In genomic region chr13:49348748-49349147, GRCh38 we compare ENCODE assay signal across 26 cellular contexts.
DNase-seq lines count a peak whose midpoint lies in the region; ATAC-seq, FAIRE-seq and TF ChIP-seq lines count a peak whose summit lies in the region.
"Had no signal": no experiment of that assay in that cellular context is flagged by ENCODE, and none has a peak within 500 bp of the region (broad histone marks: within the 10 kb centered on the region; RNA-seq: fewer than 3 reads in every experiment).

No MANE protein-coding gene starts in this region.

- peaks cover 10 to 12% of the 10 kb centered on the region in 2 experiments for H3K4me1 Mint-ChIP-seq in H9
- peaks cover 4% of the 10 kb centered on the region for H3K4me1 Mint-ChIP-seq in astrocyte (ENCODE audit: low read depth, unreplicated experiment)
- H3K4me1 Mint-ChIP-seq: activated CD4-positive, alpha-beta T cell treated with anti-CD3 and anti-CD28 coated beads, Interleukin-2, amount 10 ng/mL, durations not matched to agents 7 days and 5 days had no signal

- H4K91ac ChIP-seq in H9 (ENCODE audit: insufficient read length, low read depth, low read length) (no peak overlapping the region), neuronal stem cell (ENCODE audit: low read depth, low read length, poor library complexity) (no peak overlapping the region)

- H3K4me3 Mint-ChIP-seq in H9 (no peak overlapping the region), astrocyte (ENCODE audit: unreplicated experiment) (no peak overlapping the region)
- H3K4me3 Mint-ChIP-seq: activated CD4-positive, alpha-beta T cell treated with anti-CD3 and anti-CD28 coated beads, Interleukin-2, amount 10 ng/mL, durations not matched to agents 7 days and 5 days; activated naive CD8-positive, alpha-beta T cell treated with anti-CD3 and anti-CD28 coated beads for 36 hours; CD8-positive, alpha-beta memory T cell; neural crest cell had no signal

- H3K4me3 ChIP-seq in astrocyte (ENCODE audit: insufficient read depth, low read depth, low read length) (no peak overlapping the region), neuronal stem cell (ENCODE audit: low read length in 2 of 2) (no peak overlapping the region)
- H3K4me3 ChIP-seq: cardiac muscle cell, colonic mucosa, smooth muscle cell had no signal

- no peak overlapping the region for H2BK12ac ChIP-seq in H9 (ENCODE audit: insufficient read length, low read depth, low read length)
- H2BK12ac ChIP-seq in neuronal stem cell (ENCODE audit: low read length) = no peak overlapping the region

- H2BK5ac ChIP-seq in H9 (ENCODE audit: insufficient read length, low read length) = no peak overlapping the region
- H2BK5ac ChIP-seq in neuronal stem cell (ENCODE audit: low read length) = no peak overlapping the region

- no peak overlapping the region for H3K23ac ChIP-seq in H9 (ENCODE audit: insufficient read length, low read depth, low read length)
- no peak overlapping the region for H3K23ac ChIP-seq in neuronal stem cell (ENCODE audit: low read depth, low read length, poor library complexity)

- H3K36me3 ChIP-seq in astrocyte (ENCODE audit: insufficient read depth, low read length) (no peaks in the 10 kb centered on the region), neuronal stem cell (replicated peaks in 1 of 2; ENCODE audit: control insufficient read depth in 2 of 2, insufficient read depth in 2 of 2, low read length in 2 of 2) (no peaks in the 10 kb centered on the region)
- H3K36me3 ChIP-seq: BE2C, cardiac muscle cell, colonic mucosa had no signal

- no peaks in the 10 kb centered on the region for H3K79me2 ChIP-seq in H9 (ENCODE audit: insufficient read depth, low read length)
- H3K79me2 ChIP-seq in astrocyte (ENCODE audit: insufficient read depth, low read length) = no peaks in the 10 kb centered on the region

- H2AK5ac ChIP-seq in H9 (ENCODE audit: insufficient read length, low read length) (no peak overlapping the region), neuronal stem cell (ENCODE audit: low read depth, low read length) (no peak overlapping the region)

- H2BK15ac ChIP-seq in H9 (ENCODE audit: low read depth, low read length) (no peak overlapping the region), neuronal stem cell (ENCODE audit: low read length) (no peak overlapping the region)

- WGBS in H9 (ENCODE audit: extremely low coverage, insufficient read length, low lambda C conversion rate) = no CpG with 5 or more reads among the region's 7 CpGs
- WGBS in neuronal stem cell (ENCODE audit: extremely low coverage in 2 of 2, insufficient read length in 2 of 2, insufficient replicate concordance in 1 of 2), 2 donors = no CpG with 5 or more reads among the region's 7 CpGs

- no peak overlapping the region for H2AFZ ChIP-seq in H9 (ENCODE audit: low read length)
- H2AFZ ChIP-seq in astrocyte (ENCODE audit: low read depth, low read length) = no peak overlapping the region
- no peak overlapping the region for H2AFZ ChIP-seq in neuronal stem cell (ENCODE audit: low read length)

- TF ChIP-seq CTCF in H9 (conservative IDR thresholded peaks at IDR 0.05) (no peak), astrocyte (IDR thresholded peaks at IDR 0.05; ENCODE audit: insufficient read depth, low read depth, low read length) (no peak)

- H2BK20ac ChIP-seq in H9 (ENCODE audit: low read depth, low read length, poor library complexity, severe bottlenecking) = no peak overlapping the region

- in situ Hi-C loops in KBM-7 (cut with MboI; ENCODE audit: low pct_unique_long_range_greater_than_20kb, low sequenced_read_pairs) = no loop called here

- H3K9me3 ChIP-seq in H9 (ENCODE audit: control insufficient read depth, low read depth, low read length) (no peaks in the 10 kb centered on the region), astrocyte (ENCODE audit: insufficient read depth, low read depth, low read length) (no peaks in the 10 kb centered on the region), neuronal stem cell (replicated peaks in 1 of 2; ENCODE audit: control insufficient read depth in 2 of 2, insufficient read depth in 1 of 2, low read depth in 1 of 2, low read length in 2 of 2) (peaks cover 0 to 1% of the 10 kb centered on the region in 2 donors)
- H3K9me3 ChIP-seq: BE2C, colonic mucosa had no signal

- H3T11ph ChIP-seq in H9 (ENCODE audit: low read length) = no peak overlapping the region

- H3K4me2 ChIP-seq in H9 (ENCODE audit: insufficient read depth, insufficient read length, low read length) (no peak overlapping the region), astrocyte (ENCODE audit: low read length) (no peak overlapping the region), neuronal stem cell (ENCODE audit: insufficient read depth, low read length, poor library complexity, severe bottlenecking) (no peak overlapping the region)
- H3K4me2 ChIP-seq: smooth muscle cell had no signal

- no peaks in the 10 kb centered on the region for H3K23me2 ChIP-seq in H9 (ENCODE audit: insufficient read length, low read depth, low read length, poor library complexity, severe bottlenecking)

- H3K27me3 Mint-ChIP-seq in H9 (ENCODE audit: low read depth) (no peaks in the 10 kb centered on the region), astrocyte (ENCODE audit: low read depth, unreplicated experiment) (no peaks in the 10 kb centered on the region)
- H3K27me3 Mint-ChIP-seq: activated CD4-positive, alpha-beta T cell treated with anti-CD3 and anti-CD28 coated beads, Interleukin-2, amount 10 ng/mL, durations not matched to agents 7 days and 5 days; activated naive CD8-positive, alpha-beta T cell treated with anti-CD3 and anti-CD28 coated beads for 36 hours; CD8-positive, alpha-beta memory T cell had no signal

- H2BK120ac ChIP-seq in H9 (ENCODE audit: low read depth, low read length, poor library complexity, severe bottlenecking) (no peak overlapping the region), neuronal stem cell (ENCODE audit: low read depth, low read length) (no peak overlapping the region)

- H4K5ac ChIP-seq in H9 (ENCODE audit: insufficient read length, low read depth, low read length) = no peak overlapping the region

- H4K8ac ChIP-seq in H9 (replicated peaks; ENCODE audit: insufficient read length, low read depth, low read length) (no peak overlapping the region), neuronal stem cell (ENCODE audit: low read depth, low read length) (no peak overlapping the region)

- H3K27ac ChIP-seq in H9 (ENCODE audit: insufficient read length, low read depth, low read length) = no peak overlapping the region
- no peak overlapping the region for H3K27ac ChIP-seq in astrocyte (ENCODE audit: low read depth, low read length)
- H3K27ac ChIP-seq in neuronal stem cell (replicated peaks; ENCODE audit: low read length) = no peak overlapping the region
- no peak overlapping the region for H3K27ac ChIP-seq in caudate nucleus (ENCODE audit: low read depth, low read length)
- H3K27ac ChIP-seq: cardiac muscle cell, colonic mucosa, epithelial cell of prostate had no signal

- H3K4me1 ChIP-seq in H9 (ENCODE audit: insufficient read depth, low read length) (peaks cover 3% of the 10 kb centered on the region; the same call in 1 of the 2 replicates), astrocyte (ENCODE audit: insufficient read depth, low read length) (peaks cover 8% of the 10 kb centered on the region), neuronal stem cell (ENCODE audit: control insufficient read depth in 2 of 2, insufficient read depth in 1 of 2, low read depth in 1 of 2, low read length in 2 of 2) (peaks cover 0 to 3% of the 10 kb centered on the region in 2 donors)
- H3K4me1 ChIP-seq: BE2C, colonic mucosa had no signal

- H3K4ac ChIP-seq in H9 (ENCODE audit: low read depth, low read length) (no peak overlapping the region), neuronal stem cell (ENCODE audit: low read length) (no peak overlapping the region)

- H3K27ac Mint-ChIP-seq in H9 (peak overlapping the region in 2 of 3 experiments; percentile 81 to 92; a peak in 2 of 7 replicates), astrocyte (ENCODE audit: unreplicated experiment) (peak overlapping the region; percentile 15)
- H3K27ac Mint-ChIP-seq: activated CD4-positive, alpha-beta T cell treated with anti-CD3 and anti-CD28 coated beads, Interleukin-2, amount 10 ng/mL, durations not matched to agents 7 days and 5 days; activated naive CD8-positive, alpha-beta T cell treated with anti-CD3 and anti-CD28 coated beads for 36 hours; CD8-positive, alpha-beta memory T cell had no signal

- H3K18ac ChIP-seq in H9 (ENCODE audit: insufficient read length, low read depth, low read length) = no peak overlapping the region
- no peak overlapping the region for H3K18ac ChIP-seq in neuronal stem cell (ENCODE audit: low read length)

- H3K56ac ChIP-seq in H9 (ENCODE audit: insufficient read length, low read depth, low read length) = no peak overlapping the region

- H3K9me3 Mint-ChIP-seq in H9 = no peaks in the 10 kb centered on the region
- H3K9me3 Mint-ChIP-seq in astrocyte (ENCODE audit: unreplicated experiment) = no peaks in the 10 kb centered on the region
- H3K9me3 Mint-ChIP-seq: activated CD4-positive, alpha-beta T cell treated with anti-CD3 and anti-CD28 coated beads, Interleukin-2, amount 10 ng/mL, durations not matched to agents 7 days and 5 days; activated naive CD8-positive, alpha-beta T cell treated with anti-CD3 and anti-CD28 coated beads for 36 hours; CD8-positive, alpha-beta memory T cell; neural crest cell had no signal

- H3K14ac ChIP-seq in H9 (ENCODE audit: insufficient read depth, low read length) (no peak overlapping the region), neuronal stem cell (ENCODE audit: low read length) (peak overlapping the region; percentile 56)

- H3K36me3 Mint-ChIP-seq in H9 (ENCODE audit: insufficient read depth in 1 of 3, low read depth in 3 of 3) = no peaks in the 10 kb centered on the region
- peaks cover 3% of the 10 kb centered on the region for H3K36me3 Mint-ChIP-seq in astrocyte (ENCODE audit: low read depth, unreplicated experiment)

- no peaks in the 10 kb centered on the region for H3K79me1 ChIP-seq in H9 (ENCODE audit: insufficient read depth, low read depth, low read length, poor library complexity, severe bottlenecking)
- H3K79me1 ChIP-seq in neuronal stem cell (ENCODE audit: low read depth, low read length) = no peaks in the 10 kb centered on the region

- DNase-seq in H9 (peak; percentile 84), astrocyte (ENCODE audit: low read depth) (no peak), iPS DF 4.7 (ENCODE audit: extremely low read depth, low spot score) (peak; percentile 11), neuronal stem cell (ENCODE audit: low spot score) (no peak), caudate nucleus (lab: John Stamatoyannopoulos, UW) (no peak), KBM-7 (no peak)
- DNase-seq: ACHN; activated CD4-positive, alpha-beta T cell treated with anti-CD3 and anti-CD28 coated beads, Interleukin-2, amount 10 ng/mL, durations not matched to agents 7 days and 5 days; activated effector memory CD4-positive, alpha-beta T cell treated with anti-CD3 and anti-CD28 coated beads, Interleukin-2, amount 50 U/mL, for 16 hours; activated naive CD8-positive, alpha-beta T cell treated with anti-CD3 and anti-CD28 coated beads for 36 hours; aorta; BE2C; CD8-positive, alpha-beta memory T cell; colonic mucosa; DMS 273 treated with DMSO at 0.1 percent for 48 hours; effector CD4-positive, alpha-beta T cell; HCEC 1CT; NCI-H446; stimulated activated CD4-positive, alpha-beta T cell treated with anti-CD3 and anti-CD28 coated beads, Interleukin-1b, Interleukin-23, amount 100 ng/mL, for 48 hours; stimulated activated naive CD4-positive, alpha-beta T cell treated with Interleukin-2 at 50 U/mL for 16 hours had no signal

- no peak for FAIRE-seq in astrocyte (lab: Jason Lieb, UNC)
- FAIRE-seq: urothelium cell line had no signal

- H3K27me3 ChIP-seq in H9 (ENCODE audit: insufficient read depth, low read length) (no peaks in the 10 kb centered on the region), astrocyte (ENCODE audit: insufficient read depth, low read length) (no peaks in the 10 kb centered on the region), neuronal stem cell (ENCODE audit: control insufficient read depth in 3 of 3, insufficient read depth in 3 of 3, low read depth in 1 of 3, low read length in 3 of 3) (no peaks in the 10 kb centered on the region)
- H3K27me3 ChIP-seq: BE2C, cardiac muscle cell, colonic mucosa had no signal

- H4K20me1 ChIP-seq in H9 (ENCODE audit: control insufficient read depth, insufficient read depth, insufficient read length) (no peaks in the 10 kb centered on the region), astrocyte (ENCODE audit: insufficient read depth, low read length) (no peaks in the 10 kb centered on the region)

- H3K9ac ChIP-seq in H9 (ENCODE audit: extremely low read depth, insufficient read length, low read length) = no peak overlapping the region
- no peak overlapping the region for H3K9ac ChIP-seq in astrocyte (ENCODE audit: low read length)
- H3K9ac ChIP-seq in neuronal stem cell (ENCODE audit: low read depth, low read length, poor library complexity) = no peak overlapping the region

- no peak for ATAC-seq in GM21717 (IDR thresholded peaks at IDR 0.05; ENCODE audit: unreplicated experiment)

Comparison
In these comparisons a context has a peak if more than half of its experiments do, and no peak if none do; other contexts are left out.
1. DNase-seq: peak in H9 (single experiment) and iPS DF 4.7 (single experiment); none in astrocyte (single experiment), neuronal stem cell (single experiment), caudate nucleus (0 of 61) and KBM-7 (single experiment).